Comparison of ENCODE assay signal across 1 cellular context in genomic region chr6:155881845-155882526, GRCh38.
TF ChIP-seq lines count a peak whose summit lies in the region.

No MANE protein-coding gene starts in this region.

TF ChIP-seq in GM23338, 12 proteins besides CTCF, POLR2A, EP300 and RAD21 (continued from another document):
- TF ChIP-seq, protein P1, sequence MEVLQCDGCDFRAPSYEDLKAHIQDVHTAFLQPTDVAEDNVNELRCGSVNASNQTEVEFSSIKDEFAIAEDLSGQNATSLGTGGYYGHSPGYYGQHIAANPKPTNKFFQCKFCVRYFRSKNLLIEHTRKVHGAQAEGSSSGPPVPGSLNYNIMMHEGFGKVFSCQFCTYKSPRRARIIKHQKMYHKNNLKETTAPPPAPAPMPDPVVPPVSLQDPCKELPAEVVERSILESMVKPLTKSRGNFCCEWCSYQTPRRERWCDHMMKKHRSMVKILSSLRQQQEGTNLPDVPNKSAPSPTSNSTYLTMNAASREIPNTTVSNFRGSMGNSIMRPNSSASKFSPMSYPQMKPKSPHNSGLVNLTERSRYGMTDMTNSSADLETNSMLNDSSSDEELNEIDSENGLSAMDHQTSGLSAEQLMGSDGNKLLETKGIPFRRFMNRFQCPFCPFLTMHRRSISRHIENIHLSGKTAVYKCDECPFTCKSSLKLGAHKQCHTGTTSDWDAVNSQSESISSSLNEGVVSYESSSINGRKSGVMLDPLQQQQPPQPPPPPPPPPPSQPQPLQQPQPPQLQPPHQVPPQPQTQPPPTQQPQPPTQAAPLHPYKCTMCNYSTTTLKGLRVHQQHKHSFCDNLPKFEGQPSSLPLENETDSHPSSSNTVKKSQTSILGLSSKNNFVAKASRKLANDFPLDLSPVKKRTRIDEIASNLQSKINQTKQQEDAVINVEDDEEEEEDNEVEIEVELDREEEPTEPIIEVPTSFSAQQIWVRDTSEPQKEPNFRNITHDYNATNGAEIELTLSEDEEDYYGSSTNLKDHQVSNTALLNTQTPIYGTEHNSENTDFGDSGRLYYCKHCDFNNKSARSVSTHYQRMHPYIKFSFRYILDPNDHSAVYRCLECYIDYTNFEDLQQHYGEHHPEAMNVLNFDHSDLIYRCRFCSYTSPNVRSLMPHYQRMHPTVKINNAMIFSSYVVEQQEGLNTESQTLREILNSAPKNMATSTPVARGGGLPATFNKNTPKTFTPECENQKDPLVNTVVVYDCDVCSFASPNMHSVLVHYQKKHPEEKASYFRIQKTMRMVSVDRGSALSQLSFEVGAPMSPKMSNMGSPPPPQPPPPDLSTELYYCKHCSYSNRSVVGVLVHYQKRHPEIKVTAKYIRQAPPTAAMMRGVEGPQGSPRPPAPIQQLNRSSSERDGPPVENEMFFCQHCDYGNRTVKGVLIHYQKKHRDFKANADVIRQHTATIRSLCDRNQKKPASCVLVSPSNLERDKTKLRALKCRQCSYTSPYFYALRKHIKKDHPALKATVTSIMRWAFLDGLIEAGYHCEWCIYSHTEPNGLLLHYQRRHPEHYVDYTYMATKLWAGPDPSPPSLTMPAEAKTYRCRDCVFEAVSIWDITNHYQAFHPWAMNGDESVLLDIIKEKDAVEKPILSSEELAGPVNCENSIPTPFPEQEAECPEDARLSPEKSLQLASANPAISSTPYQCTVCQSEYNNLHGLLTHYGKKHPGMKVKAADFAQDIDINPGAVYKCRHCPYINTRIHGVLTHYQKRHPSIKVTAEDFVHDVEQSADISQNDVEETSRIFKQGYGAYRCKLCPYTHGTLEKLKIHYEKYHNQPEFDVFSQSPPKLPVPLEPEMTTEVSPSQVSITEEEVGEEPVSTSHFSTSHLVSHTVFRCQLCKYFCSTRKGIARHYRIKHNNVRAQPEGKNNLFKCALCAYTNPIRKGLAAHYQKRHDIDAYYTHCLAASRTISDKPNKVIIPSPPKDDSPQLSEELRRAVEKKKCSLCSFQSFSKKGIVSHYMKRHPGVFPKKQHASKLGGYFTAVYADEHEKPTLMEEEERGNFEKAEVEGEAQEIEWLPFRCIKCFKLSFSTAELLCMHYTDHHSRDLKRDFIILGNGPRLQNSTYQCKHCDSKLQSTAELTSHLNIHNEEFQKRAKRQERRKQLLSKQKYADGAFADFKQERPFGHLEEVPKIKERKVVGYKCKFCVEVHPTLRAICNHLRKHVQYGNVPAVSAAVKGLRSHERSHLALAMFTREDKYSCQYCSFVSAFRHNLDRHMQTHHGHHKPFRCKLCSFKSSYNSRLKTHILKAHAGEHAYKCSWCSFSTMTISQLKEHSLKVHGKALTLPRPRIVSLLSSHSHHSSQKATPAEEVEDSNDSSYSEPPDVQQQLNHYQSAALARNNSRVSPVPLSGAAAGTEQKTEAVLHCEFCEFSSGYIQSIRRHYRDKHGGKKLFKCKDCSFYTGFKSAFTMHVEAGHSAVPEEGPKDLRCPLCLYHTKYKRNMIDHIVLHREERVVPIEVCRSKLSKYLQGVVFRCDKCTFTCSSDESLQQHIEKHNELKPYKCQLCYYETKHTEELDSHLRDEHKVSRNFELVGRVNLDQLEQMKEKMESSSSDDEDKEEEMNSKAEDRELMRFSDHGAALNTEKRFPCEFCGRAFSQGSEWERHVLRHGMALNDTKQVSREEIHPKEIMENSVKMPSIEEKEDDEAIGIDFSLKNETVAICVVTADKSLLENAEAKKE (CRISPR knock-in tag; IDR thresholded peaks at IDR 0.05), result no peak
